Comparison of ENCODE assay signal across 12 cellular contexts in genomic region chr21:43758132-43758619, GRCh38. TPM values are rescaled to one million over a fixed set of nuclear protein-coding genes. Genes with fewer than 3 reads are reported as not detected.
DNase-seq lines count a peak whose midpoint lies in the region; TF ChIP-seq lines count a peak whose summit lies in the region.
"Had no signal": no experiment of that assay in that cellular context is flagged by ENCODE, and none has a peak within 500 bp of the region (broad histone marks: within the 10 kb centered on the region; RNA-seq: fewer than 3 reads in every experiment).

No MANE protein-coding gene starts in this region.

- H3K4me1 Mint-ChIP-seq in chondrocyte (ENCODE audit: low read depth), result peaks cover 18% of the 10 kb centered on the region

- DNase-seq in LHCN-M2 (ENCODE audit: low read depth) (peak; percentile 70), chondrocyte (ENCODE audit: low spot score) (no peak), left kidney (ENCODE audit: low read depth, low spot score) (peak; percentile 72), stomach (no peak), NCI-H1417 (lab: John Stamatoyannopoulos, UW) (no peak)
- DNase-seq in activated CD4-positive, alpha-beta T cell treated with anti-CD3 and anti-CD28 coated beads for 48 hours, result no peak
- DNase-seq in stimulated activated CD4-positive, alpha-beta T cell treated with anti-CD3 and anti-CD28 coated beads, Interleukin-12 subunit alpha, Interleukin-12 subunit beta, amount 100 ng/mL, for 4 hours, result no peak
- DNase-seq in activated naive CD4-positive, alpha-beta T cell treated with Interleukin-2 at 50 U/mL for 16 hours, result no peak
- DNase-seq: DMS79 treated with DMSO at 0.1 percent for 48 hours, KBM-7, NCI-H748 treated with DMSO at 0.1 percent for 48 hours, T1000 had no signal

- no peaks in the 10 kb centered on the region for H3K9me3 ChIP-seq in stomach

- H3K27me3 Mint-ChIP-seq in chondrocyte (ENCODE audit: low read depth), result no peaks in the 10 kb centered on the region

- WGBS in stomach, 5 donors, result 51 to 72% (median 68%) methylated on average over 18 of the region's 18 CpGs

- TF ChIP-seq EP300 in stomach (IDR thresholded peaks at IDR 0.05), result no peak

- H3K4me1 ChIP-seq in stomach, result peaks cover 5 to 22% (median 14%) of the 10 kb centered on the region in 4 donors

- intact Hi-C loops in stomach (cut with DNase I; ENCODE audit: low total_unique reads), result loop anchor here (10.0 kb wide), 2 partner anchors 63 to 87 kb away; no protein-coding TSS in a partner anchor

- TF ChIP-seq POLR2A in stomach (IDR thresholded peaks at IDR 0.05), result no peak

- peak overlapping the region in 3 of 4 donors; percentile 7 to 23 (median 23) for H3K4me3 ChIP-seq in stomach

- H3K4me3 Mint-ChIP-seq in chondrocyte (ENCODE audit: unreplicated experiment), result peak overlapping the region; percentile 24

- no peaks in the 10 kb centered on the region for H3K9me3 Mint-ChIP-seq in chondrocyte (ENCODE audit: low read depth)

- TF ChIP-seq CTCF in chondrocyte (IDR thresholded peaks at IDR 0.05) (no peak), stomach (IDR thresholded peaks at IDR 0.05) (no peak)

- H3K27me3 ChIP-seq in stomach, result no peaks in the 10 kb centered on the region

- peak overlapping the region; percentile 84 for H3K27ac Mint-ChIP-seq in chondrocyte (ENCODE audit: unreplicated experiment)

- H3K36me3 ChIP-seq in stomach, result peaks cover 45 to 97% (median 89%) of the 10 kb centered on the region in 4 donors

- H3K27ac ChIP-seq in stomach, result peak overlapping the region in 4 of 5 donors; percentile 52 to 87 (median 73)

- H3K36me3 Mint-ChIP-seq in chondrocyte (ENCODE audit: low read depth), result peaks cover 26% of the 10 kb centered on the region

RNA-seq across cellular contexts. Expression of gene CSTB, which starts 17.9 kb away (rescaled TPM):
- total RNA-seq in LHCN-M2 (2014; rRNA removed) (5.8 and 9.8 TPM in 2 replicates), chondrocyte (56.5 to 63.6 TPM (median 57.2 TPM) in 3 replicates), stomach (10 to 100 TPM in 3 of 5 donors, 1 to 10 TPM in 1, under 1 TPM in 1; 0.58 to 36.4 (median 13.0) TPM)
- 137 TPM for polyA plus RNA-seq in LHCN-M2 (2012)
- polyA plus RNA-seq in stomach, result 100 to 1,000 TPM in 1 of 3 donors, 10 to 100 TPM in 2; 82.5 to 403 (median 97.0) TPM

RNA-seq across cellular contexts. Expression of gene RRP1, which starts 31.2 kb away (rescaled TPM):
- total RNA-seq in LHCN-M2 (2014; rRNA removed) (27.9 and 28.6 TPM in 2 replicates), chondrocyte (18.4 to 19.6 TPM (median 19.2 TPM) in 3 replicates), stomach (10 to 100 TPM; 11.9 to 25.6 (median 18.2) TPM)
- 22.0 TPM for polyA plus RNA-seq in LHCN-M2 (2012)
- polyA plus RNA-seq in stomach, result 10 to 100 TPM; 10.6 to 17.2 (median 15.6) TPM

RNA-seq across cellular contexts. Expression of gene PDXK, which starts 39.2 kb away (rescaled TPM):
- total RNA-seq in LHCN-M2 (2014; rRNA removed) (47.6 and 59.9 TPM in 2 replicates), chondrocyte (213 to 234 TPM (median 216 TPM) in 3 replicates), stomach (100 to 1,000 TPM in 1 of 5 donors, 10 to 100 TPM in 4; 41.9 to 139 (median 57.5) TPM)
- 174 TPM for polyA plus RNA-seq in LHCN-M2 (2012)
- polyA plus RNA-seq in stomach, result 10 to 100 TPM; 36.7 to 53.1 (median 51.5) TPM

Comparison
In these comparisons a context has a peak if more than half of its experiments do, and no peak if none do; other contexts are left out.
1. DNase-seq: peak in LHCN-M2 (single experiment) and left kidney (single experiment); none in chondrocyte (single experiment), stomach (single experiment), NCI-H1417 (0 of 3), activated CD4-positive, alpha-beta T cell treated with anti-CD3 and anti-CD28 coated beads for 48 hours (single experiment), stimulated activated CD4-positive, alpha-beta T cell treated with anti-CD3 and anti-CD28 coated beads, Interleukin-12 subunit alpha, Interleukin-12 subunit beta, amount 100 ng/mL, for 4 hours (single experiment) and activated naive CD4-positive, alpha-beta T cell treated with Interleukin-2 at 50 U/mL for 16 hours (single experiment).